Comparison of ENCODE assay signal across 8 cellular contexts in genomic region chr16:88533945-88534641, GRCh38. TPM values are rescaled to one million over a fixed set of nuclear protein-coding genes. Genes with fewer than 3 reads are reported as not detected.
DNase-seq lines count a peak whose midpoint lies in the region; ATAC-seq and TF ChIP-seq lines count a peak whose summit lies in the region.

No MANE protein-coding gene starts in this region.

- H3K36me3 ChIP-seq in trophoblast cell (ENCODE audit: control insufficient read depth in 1 of 2, insufficient read depth in 2 of 2, low read length in 2 of 2): peaks cover 12 to 14% of the 10 kb centered on the region in 2 experiments
- H3K36me3 ChIP-seq in tibial artery: peaks cover 0 to 13% (median 0%) of the 10 kb centered on the region in 3 donors

- H3K79me2 ChIP-seq in trophoblast cell (ENCODE audit: control insufficient read depth, insufficient read depth, low read length, poor library complexity): peaks cover 4% of the 10 kb centered on the region

- peaks cover 10% of the 10 kb centered on the region for H3K27me3 Mint-ChIP-seq in activated naive CD4-positive, alpha-beta T cell treated with anti-CD3 and anti-CD28 coated beads, Interleukin-2, amount 10 ng/mL, durations not matched to agents 7 days and 5 days

- peaks cover 6 to 11% of the 10 kb centered on the region in 2 experiments for H3K4me1 ChIP-seq in trophoblast cell (ENCODE audit: control insufficient read depth in 1 of 2, insufficient read depth in 2 of 2, low read length in 2 of 2)
- H3K4me1 ChIP-seq in tibial artery: peaks cover 5 to 34% (median 25%) of the 10 kb centered on the region in 4 donors

- H3K4me2 ChIP-seq in trophoblast cell (ENCODE audit: low read length): peak overlapping the region; percentile 78

- H3K4me3 ChIP-seq in trophoblast cell (ENCODE audit: low read depth, low read length) (peak overlapping the region; percentile 85), tibial artery (peak overlapping the region; percentile 66 to 87)

- no peak overlapping the region for H3K4me3 Mint-ChIP-seq in activated naive CD4-positive, alpha-beta T cell treated with anti-CD3 and anti-CD28 coated beads, Interleukin-2, amount 10 ng/mL, durations not matched to agents 7 days and 5 days

- H3K27me3 ChIP-seq in trophoblast cell (ENCODE audit: insufficient read depth, low read length): no peaks in the 10 kb centered on the region
- H3K27me3 ChIP-seq in tibial artery: peaks cover 0 to 21% of the 10 kb centered on the region in 2 donors

- peak; percentile 68 for ATAC-seq in HG02798 (IDR thresholded peaks at IDR 0.05; ENCODE audit: poor library complexity, unreplicated experiment)

- intact Hi-C loops in tibial artery (cut with DNase I; ENCODE audit: low total_unique reads): no loop called here

- peak overlapping the region; percentile 87 for H3K9ac ChIP-seq in trophoblast cell (ENCODE audit: low read length)

- CTCF ChIA-PET in activated naive CD4-positive, alpha-beta T cell treated with anti-CD3 and anti-CD28 coated beads, Interleukin-2, amount 10 ng/mL, durations not matched to agents 7 days and 5 days (lab: Charles Lee): no interaction called here

- no peaks in the 10 kb centered on the region for H3K9me3 Mint-ChIP-seq in activated naive CD4-positive, alpha-beta T cell treated with anti-CD3 and anti-CD28 coated beads, Interleukin-2, amount 10 ng/mL, durations not matched to agents 7 days and 5 days

- peak overlapping the region; percentile 20 for H2BK12ac ChIP-seq in trophoblast cell (ENCODE audit: low read length)

- H3K9me3 ChIP-seq in trophoblast cell (ENCODE audit: insufficient read depth, low read depth, low read length) (peaks cover 2% of the 10 kb centered on the region), tibial artery (no peaks in the 10 kb centered on the region)

- H3K27ac ChIP-seq in trophoblast cell (ENCODE audit: low read depth, low read length) (peak overlapping the region; percentile 57), tibial artery (peak overlapping the region; percentile 61 to 72)

- peak overlapping the region; percentile 97 for H3K18ac ChIP-seq in trophoblast cell (ENCODE audit: low read length)

- in situ Hi-C loops in GM13977 (cut with MboI; ENCODE audit: low pct_unique_long_range_greater_than_20kb, low sequenced_read_pairs, unreplicated experiment): loop anchor here (25.0 kb wide), 1 partner anchor 97 kb away; no protein-coding TSS in a partner anchor

- H2AK5ac ChIP-seq in trophoblast cell (ENCODE audit: low read length): peak overlapping the region; percentile 92

- H2BK120ac ChIP-seq in trophoblast cell (ENCODE audit: insufficient read depth, low read length, poor library complexity): peak overlapping the region; percentile 77

- peak overlapping the region; percentile 77 for H2AFZ ChIP-seq in trophoblast cell (ENCODE audit: insufficient read depth, low read length, poor library complexity)

- H4K91ac ChIP-seq in trophoblast cell (ENCODE audit: low read depth, low read length): peak overlapping the region; percentile 99

- DNase-seq in GM13977 (ENCODE audit: low spot score): peak; percentile 99
- DNase-seq in RPMI8226: peak; percentile 81
- DNase-seq in activated naive CD4-positive, alpha-beta T cell treated with anti-CD3 and anti-CD28 coated beads, Interleukin-2, amount 10 ng/mL, durations not matched to agents 7 days and 5 days: peak; percentile 73
- peak; percentile 80 for DNase-seq in glomerular visceral epithelial cell (ENCODE audit: extremely low spot score)
- DNase-seq in trophoblast cell: peak; percentile 19 to 68
- DNase-seq in tibial artery: peak; percentile 48 to 87
- no peak for DNase-seq in SW480 (ENCODE audit: low spot score)

- no peak overlapping the region for H3K23ac ChIP-seq in trophoblast cell (ENCODE audit: low read length)

- H4K8ac ChIP-seq in trophoblast cell (ENCODE audit: low read depth, low read length): peak overlapping the region; percentile 99

- H3K36me3 Mint-ChIP-seq in activated naive CD4-positive, alpha-beta T cell treated with anti-CD3 and anti-CD28 coated beads, Interleukin-2, amount 10 ng/mL, durations not matched to agents 7 days and 5 days: peaks cover 2% of the 10 kb centered on the region

- peaks cover 8% of the 10 kb centered on the region for H3K79me1 ChIP-seq in trophoblast cell (ENCODE audit: low read length)

- H3K27ac Mint-ChIP-seq in activated naive CD4-positive, alpha-beta T cell treated with anti-CD3 and anti-CD28 coated beads, Interleukin-2, amount 10 ng/mL, durations not matched to agents 7 days and 5 days: no peak overlapping the region

- peaks cover 4% of the 10 kb centered on the region for H3K4me1 Mint-ChIP-seq in activated naive CD4-positive, alpha-beta T cell treated with anti-CD3 and anti-CD28 coated beads, Interleukin-2, amount 10 ng/mL, durations not matched to agents 7 days and 5 days

- H3K4ac ChIP-seq in trophoblast cell (ENCODE audit: low read depth, low read length): peak overlapping the region; percentile 93

- TF ChIP-seq CTCF in GM13977 (IDR thresholded peaks at IDR 0.05; ENCODE audit: extremely low read depth, insufficient read depth, missing control alignments) (peak; percentile 19), tibial artery (IDR thresholded peaks at IDR 0.05) (no peak)

- peak overlapping the region; percentile 98 for H3K14ac ChIP-seq in trophoblast cell (ENCODE audit: low read length)

- H4K12ac ChIP-seq in trophoblast cell (ENCODE audit: low read depth, low read length): peak overlapping the region; percentile 96

- no CpG with 5 or more reads among the region's 113 CpGs for WGBS in trophoblast cell (ENCODE audit: extremely low coverage, insufficient coverage, insufficient read length)

- peak overlapping the region; percentile 79 for H2BK5ac ChIP-seq in trophoblast cell (ENCODE audit: low read depth, low read length, poor library complexity)

RNA-seq across cellular contexts. Expression of gene ZC3H18, which starts 36.1 kb away (rescaled TPM):
- 35.5 and 35.7 TPM in 2 replicates for polyA plus RNA-seq in trophoblast cell (2013)
